ENCODE assay signal across 22 cellular contexts in genomic region chr10:60138842-60139241, GRCh38.
A peak's percentile ranks its signal among the peaks of the same experiment; 100 is the strongest.
DNase-seq lines count a peak whose midpoint lies in the region; ATAC-seq, FAIRE-seq and TF ChIP-seq lines count a peak whose summit lies in the region.
"Had no signal": no experiment of that assay in that cellular context is flagged by ENCODE, and none has a peak within 500 bp of the region (broad histone marks: within the 10 kb centered on the region; RNA-seq: fewer than 3 reads in every experiment).

No MANE protein-coding gene starts in this region.

- H4K5ac ChIP-seq in H1 (ENCODE audit: insufficient read length, low read depth, low read length) = no peak overlapping the region

- H3K18ac ChIP-seq in H1 (ENCODE audit: extremely low read depth, low read length) = no peak overlapping the region

- H2AK5ac ChIP-seq in H1 (ENCODE audit: low read depth, low read length) = no peak overlapping the region

- H3K36me3 ChIP-seq in HUES48 (ENCODE audit: control insufficient read depth, insufficient read depth, low read length) (peaks cover 21% of the 10 kb centered on the region), H1 (ENCODE audit: control insufficient read depth in 2 of 4, insufficient read depth in 4 of 4, low read length in 3 of 4) (peaks cover 0 to 3% (median 0%) of the 10 kb centered on the region in 4 experiments; a peak in 1 of 8 replicates), mucosa of rectum (ENCODE audit: control insufficient read depth in 2 of 2, insufficient read depth in 2 of 2, low read length in 2 of 2) (no peaks in the 10 kb centered on the region), mucosa of descending colon (ENCODE audit: low read depth) (no peaks in the 10 kb centered on the region)
- peaks cover 6% of the 10 kb centered on the region for H3K36me3 ChIP-seq in effector memory CD4-positive, alpha-beta T cell (ENCODE audit: control insufficient read depth, insufficient read depth, low read length)

- intact Hi-C loops in mucosa of descending colon (cut with DNase I, micrococcal nuclease) = no loop called here

- H3K56ac ChIP-seq in H1 (replicated peaks; ENCODE audit: insufficient read length, low read depth, low read length) = no peak overlapping the region

- H4K8ac ChIP-seq in H1 (ENCODE audit: extremely low read depth, insufficient read depth, low read length) = no peak overlapping the region

- POLR2A ChIA-PET in A549 (lab: Yijun Ruan, JAX) = no interaction called here
- POLR2A ChIA-PET in H1 (lab: Charles Lee; ENCODE audit: partially characterized antibody) = interaction anchor here (1.1 to 2.5 kb wide), 3 partner anchors 9 to 41 kb away, joined by 3 to 23 read pairs (median 4); no protein-coding TSS in a partner anchor

- CTCF ChIA-PET in A549 (lab: Yijun Ruan, JAX) (interaction anchor here (1.8 kb wide), 1 partner anchor 12 kb away, joined by 6 read pairs; no protein-coding TSS in a partner anchor), H1 (lab: Charles Lee; ENCODE audit: partially characterized antibody) (interaction anchor here (0.8 to 1.9 kb wide), 2 partner anchors 25 to 70 kb away, joined by 3 to 4 read pairs; no protein-coding TSS in a partner anchor)

- TF ChIP-seq POLR2A in A549 (IDR thresholded peaks at IDR 0.05; ENCODE audit: low read length) (no peak), H1 (IDR thresholded peaks at IDR 0.05; ENCODE audit: control extremely low read depth in 1 of 2, low read depth in 2 of 2, low read length in 2 of 2) (no peak)

- H2BK20ac ChIP-seq in H1 (ENCODE audit: low read length) = no peak overlapping the region

- no peak for DNase-seq in A549 (ENCODE audit: low read depth in 1 of 2, low spot score in 1 of 2)
- DNase-seq in H1 (ENCODE audit: low read depth in 1 of 2, low spot score in 2 of 2) = no peak
- DNase-seq in effector memory CD4-positive, alpha-beta T cell = no peak
- no peak for DNase-seq in HTR-8/SVneo (ENCODE audit: insufficient read length, low spot score)
- no peak for DNase-seq in mucosa of descending colon
- DNase-seq in activated CD4-positive, CD25-positive, alpha-beta regulatory T cell treated with anti-CD3 and anti-CD28 coated beads, Interleukin-2, amount 50 U/mL, for 72 hours = no peak
- DNase-seq: activated CD4-positive, alpha-beta T cell treated with anti-CD3 and anti-CD28 coated beads, Interleukin-2, amount 10 ng/mL, durations not matched to agents 7 days and 5 days; activated CD8-positive, alpha-beta memory T cell treated with anti-CD3 and anti-CD28 coated beads, Interleukin-2, amount 50 U/mL, for 4 hours; activated effector memory CD4-positive, alpha-beta T cell treated with Interleukin-2 at 50 U/mL for 16 hours; DMS153; effector CD4-positive, alpha-beta T cell; NCI-H1417; NCI-H524 treated with DMSO at 0.1 percent for 48 hours; SHP77; stimulated activated CD4-positive, alpha-beta T cell treated with anti-CD3 and anti-CD28 coated beads, Interleukin-12 subunit alpha, Interleukin-12 subunit beta, amount 100 ng/mL, for 4 hours; substantia nigra; T-helper 1 cell had no signal

- H3K9me3 ChIP-seq in A549 (no peaks in the 10 kb centered on the region), HUES48 (ENCODE audit: control insufficient read depth, insufficient read depth, low read length) (no peaks in the 10 kb centered on the region), H1 (ENCODE audit: insufficient read depth in 2 of 2, low read depth in 1 of 2, low read length in 1 of 2) (no peaks in the 10 kb centered on the region), mucosa of rectum (ENCODE audit: control insufficient read depth in 2 of 2, low read length in 2 of 2) (no peaks in the 10 kb centered on the region), mucosa of descending colon (no peaks in the 10 kb centered on the region)
- H3K9me3 ChIP-seq in effector memory CD4-positive, alpha-beta T cell (ENCODE audit: control insufficient read depth, low read length) = no peaks in the 10 kb centered on the region

- TF ChIP-seq CTCF in A549 (IDR thresholded peaks at IDR 0.05) (no peak), H1 (IDR thresholded peaks at IDR 0.05; ENCODE audit: control extremely low read depth in 1 of 3, insufficient read depth in 1 of 3, low read depth in 1 of 3, low read length in 3 of 3) (no peak), mucosa of descending colon (IDR thresholded peaks at IDR 0.05) (no peak)

- H2BK15ac ChIP-seq in H1 (ENCODE audit: low read length) = no peak overlapping the region

- peak overlapping the region; percentile 82; the same call in 1 of the 2 replicates for H2BK12ac ChIP-seq in H1 (ENCODE audit: low read depth, low read length)

- no peak overlapping the region for H4K91ac ChIP-seq in H1 (replicated peaks; ENCODE audit: insufficient read length, low read length)

- no peak overlapping the region; a peak in 1 of 6 replicates for H3K27ac ChIP-seq in A549
- H3K27ac ChIP-seq in HUES48 (ENCODE audit: low read depth, low read length) = peak overlapping the region; percentile 91
- H3K27ac ChIP-seq in H1 (ENCODE audit: low read depth, low read length) = 0 out of 2 replicates have a peak overlapping the region, but pooled peaks have one; percentile 13
- no peak overlapping the region for H3K27ac ChIP-seq in mucosa of rectum (ENCODE audit: low read depth in 2 of 2, low read length in 2 of 2)
- no peak overlapping the region for H3K27ac ChIP-seq in effector memory CD4-positive, alpha-beta T cell (ENCODE audit: insufficient read depth, low read length, poor library complexity, severe bottlenecking)

- no peaks in the 10 kb centered on the region for H4K20me1 ChIP-seq in H1 (replicated peaks in 1 of 2; ENCODE audit: control insufficient read depth in 1 of 2, insufficient read depth in 2 of 2, low read length in 2 of 2)

- 94% methylated on average over 5 of the region's 5 CpGs for WGBS in A549 (ENCODE audit: missing lambda C conversion rate)
- 63% methylated on average over 5 of the region's 5 CpGs; no CpG with 5 or more reads in 1 of the 2 experiments for WGBS in H1 (ENCODE audit: extremely low coverage in 1 of 2, insufficient coverage in 1 of 2, insufficient read length in 1 of 2, insufficient replicate concordance in 2 of 2, low coverage in 1 of 2, low lambda C conversion rate in 2 of 2, missing lambda C conversion rate in 1 of 2), 2 experiments

- H3K27me3 ChIP-seq in HUES48 (ENCODE audit: control insufficient read depth, insufficient read depth, low read length) (no peaks in the 10 kb centered on the region), H1 (replicated peaks in 1 of 4; ENCODE audit: control insufficient read depth in 3 of 4, extremely low read depth in 1 of 4, insufficient read depth in 3 of 4, low read length in 3 of 4) (no peaks in the 10 kb centered on the region), mucosa of rectum (ENCODE audit: control insufficient read depth in 2 of 2, insufficient read depth in 2 of 2, low read length in 2 of 2) (no peaks in the 10 kb centered on the region)
- H3K27me3 ChIP-seq in effector memory CD4-positive, alpha-beta T cell (replicated peaks; ENCODE audit: control insufficient read depth, insufficient read depth, low read length, poor library complexity, severe bottlenecking) = no peaks in the 10 kb centered on the region

- peak overlapping the region; percentile 73; the same call in 2 of the 3 replicates for H3K4me2 ChIP-seq in A549
- peak overlapping the region; percentile 70 to 93 for H3K4me2 ChIP-seq in H1 (ENCODE audit: insufficient read depth in 1 of 2, low read depth in 2 of 2, low read length in 2 of 2)

- no peak overlapping the region for H2BK120ac ChIP-seq in H1 (replicated peaks; ENCODE audit: low read depth, low read length)

- H3K4ac ChIP-seq in H1 (replicated peaks; ENCODE audit: insufficient read length, low read depth, low read length) = no peak overlapping the region

- no peak overlapping the region for H2AFZ ChIP-seq in H1 (ENCODE audit: low read length)

- no peak for TF ChIP-seq EP300 in A549 (IDR thresholded peaks at IDR 0.05)
- TF ChIP-seq EP300 in H1 (IDR thresholded peaks at IDR 0.05; ENCODE audit: borderline replicate concordance in 1 of 2, low read depth in 2 of 2, low read length in 2 of 2) = no peak

- H3K23me2 ChIP-seq in H1 (ENCODE audit: low read depth, low read length) = peaks cover 4% of the 10 kb centered on the region

- H3K79me1 ChIP-seq in H1 (ENCODE audit: low read depth, low read length) = no peaks in the 10 kb centered on the region

- H3K9ac ChIP-seq in HUES48 (ENCODE audit: low read depth, low read length) = peak overlapping the region; percentile 88
- H3K9ac ChIP-seq in H1 (replicated peaks in 1 of 4; ENCODE audit: extremely low read depth in 1 of 4, low read depth in 3 of 4, low read length in 3 of 4) = peak overlapping the region in 2 of 4 experiments; percentile 33 to 60; a peak in 1 of 7 replicates
- H3K9ac ChIP-seq in mucosa of rectum (ENCODE audit: low read depth in 1 of 2, low read length in 2 of 2) = no peak overlapping the region

- H3K4me3 ChIP-seq in A549 (no peak overlapping the region), HUES48 (ENCODE audit: low read depth, low read length) (peak overlapping the region; percentile 74), H1 (ENCODE audit: extremely low read depth in 1 of 4, insufficient read depth in 2 of 4, low read depth in 3 of 4, low read length in 4 of 4) (peak overlapping the region; percentile 29 to 82 (median 68); a peak in 6 of 8 replicates), mucosa of rectum (ENCODE audit: low read length in 2 of 2) (peak overlapping the region; percentile 42 to 43), mucosa of descending colon (no peak overlapping the region)
- no peak overlapping the region for H3K4me3 ChIP-seq in effector memory CD4-positive, alpha-beta T cell (ENCODE audit: insufficient read depth, low read depth, low read length, poor library complexity, severe bottlenecking)

- H2BK5ac ChIP-seq in H1 (ENCODE audit: low read depth, low read length) = no peak overlapping the region; the same call in 1 of the 2 replicates

- TF ChIP-seq RAD21 in A549 (conservative IDR thresholded peaks at IDR 0.05 in 1 of 2, IDR thresholded peaks at IDR 0.05 in 1 of 2) (no peak), H1 (IDR thresholded peaks at IDR 0.05 in 1 of 2, conservative IDR thresholded peaks at IDR 0.05 in 1 of 2; ENCODE audit: low read depth in 2 of 2, low read length in 2 of 2) (no peak)

- peaks cover 0 to 16% of the 10 kb centered on the region in 2 experiments; a peak in 2 of 4 replicates for H3K79me2 ChIP-seq in H1 (ENCODE audit: control insufficient read depth in 1 of 2, insufficient read depth in 2 of 2, low read length in 2 of 2)

- H3K4me1 ChIP-seq in A549 = peaks cover 49% of the 10 kb centered on the region
- peaks cover 36% of the 10 kb centered on the region for H3K4me1 ChIP-seq in HUES48 (ENCODE audit: control insufficient read depth, insufficient read depth, low read length)
- H3K4me1 ChIP-seq in H1 (replicated peaks in 1 of 4; ENCODE audit: control insufficient read depth in 3 of 4, insufficient read depth in 4 of 4, low read length in 3 of 4) = peaks cover 0 to 10% (median 4%) of the 10 kb centered on the region in 4 experiments; a peak in 2 of 7 replicates
- H3K4me1 ChIP-seq in mucosa of rectum (ENCODE audit: control insufficient read depth in 2 of 2, insufficient read depth in 2 of 2, low read length in 2 of 2) = peaks cover 8 to 18% of the 10 kb centered on the region in 2 donors
- no peaks in the 10 kb centered on the region for H3K4me1 ChIP-seq in effector memory CD4-positive, alpha-beta T cell (ENCODE audit: control insufficient read depth, insufficient read depth, low read length, poor library complexity, severe bottlenecking)
- H3K4me1 ChIP-seq in mucosa of descending colon (ENCODE audit: low read depth) = peaks cover 20% of the 10 kb centered on the region

- H3K14ac ChIP-seq in H1 (ENCODE audit: insufficient read length) = no peak overlapping the region

- H3K23ac ChIP-seq in H1 (ENCODE audit: insufficient read length) = no peak overlapping the region

- no peak for ATAC-seq in A549
- ATAC-seq in mucosa of descending colon = no peak
- ATAC-seq: natural killer cell treated with Interleukin-12 subunit alpha and Interleukin-12 subunit beta and Interleukin-15 and Interleukin-18, amount 100 ng/mL, for 72 hours had no signal

- FAIRE-seq in A549 (lab: Jason Lieb, UNC) = no peak
- FAIRE-seq in H1 (lab: Jason Lieb, UNC) = no peak
- FAIRE-seq in HTR-8/SVneo (lab: Jason Lieb, UNC) = no peak
- FAIRE-seq: bronchial epithelial cell, islet of Langerhans had no signal

Comparison
In these comparisons a context has a peak if more than half of its experiments do, and no peak if none do; other contexts are left out.
1. H3K27ac ChIP-seq: peak in HUES48 (single experiment) and H1 (single experiment); none in A549 (0 of 2), mucosa of rectum (0 of 2) and effector memory CD4-positive, alpha-beta T cell (single experiment).
2. H3K4me3 ChIP-seq: peak in HUES48 (single experiment), H1 (4 of 4) and mucosa of rectum (2 of 2); none in A549 (single experiment), effector memory CD4-positive, alpha-beta T cell (single experiment) and mucosa of descending colon (single experiment).